Comparison of ENCODE assay signal across 19 cellular contexts in the genomic region with DNA sequence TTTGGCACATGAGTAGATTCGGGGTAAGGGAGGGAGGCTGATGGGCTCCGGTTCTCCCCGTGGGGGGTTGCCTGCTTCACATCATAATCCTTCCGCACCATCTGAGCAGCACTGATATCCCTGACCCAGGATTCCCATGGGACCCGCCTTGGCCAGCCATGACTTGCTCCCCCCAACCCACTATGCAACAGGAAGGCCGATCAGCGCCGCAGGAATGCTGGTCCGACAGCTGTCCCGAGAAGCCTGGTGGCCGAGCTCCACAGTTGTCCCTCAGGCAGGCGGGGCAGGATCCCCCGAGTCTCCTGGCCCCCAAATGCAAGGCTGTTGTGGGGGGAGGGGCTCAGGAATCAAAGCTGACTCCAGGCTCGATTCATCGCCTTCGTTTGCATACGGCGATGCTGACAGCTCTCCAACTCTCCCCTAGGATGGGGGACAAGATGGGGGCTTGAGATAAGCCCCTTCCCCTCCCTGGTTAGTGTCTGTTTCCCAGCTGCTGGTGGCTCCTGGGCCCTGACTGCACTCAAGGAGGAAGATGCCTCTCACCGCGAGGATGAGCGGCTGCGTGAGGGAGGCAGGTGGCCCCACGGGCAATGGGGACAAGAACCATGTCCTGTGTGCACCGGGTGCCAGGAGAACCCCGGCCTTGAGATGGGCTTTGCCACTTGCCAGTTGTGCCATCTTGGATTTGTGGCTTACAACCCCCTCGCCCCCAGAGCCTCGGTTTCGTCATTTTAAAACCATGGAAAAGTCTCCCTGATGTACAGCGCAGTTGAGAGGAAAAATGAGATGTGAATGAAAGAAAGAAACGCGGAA. TPM values are rescaled to one million over a fixed set of nuclear protein-coding genes. Genes with fewer than 3 reads are reported as not detected.
DNase-seq lines count a peak whose midpoint lies in the region; TF ChIP-seq lines count a peak whose summit lies in the region.
"Had no signal": no experiment of that assay in that cellular context is flagged by ENCODE, and none has a peak within 500 bp of the region (broad histone marks: within the 10 kb centered on the region; RNA-seq: fewer than 3 reads in every experiment).

No MANE protein-coding gene starts in this region.

- no peaks in the 10 kb centered on the region for H3K9me2 ChIP-seq in neural cell (ENCODE audit: insufficient read depth, low read length)

- H3K4me2 ChIP-seq in BLaER1 treated with 17β-estradiol and CSF1 and Interleukin-3, amounts not matched to agents 10 nM and 100 nM, result peak overlapping the region; percentile 79 to 97 (median 91)
- no peak overlapping the region for H3K4me2 ChIP-seq in neural cell (ENCODE audit: low read length)

- no peak for TF ChIP-seq RAD21 in neural cell (conservative IDR thresholded peaks at IDR 0.05)

- DNase-seq in NCI-H2171 treated with DMSO at 0.1 percent for 48 hours (lab: John Stamatoyannopoulos, UW), result peak; percentile 94
- DNase-seq in cerebellum (ENCODE audit: low spot score), result peak; percentile 50
- DNase-seq in cortex of kidney (lab: John Stamatoyannopoulos, UW), result no peak
- DNase-seq in NCI-H1092 (lab: John Stamatoyannopoulos, UW), result no peak
- no peak for DNase-seq in activated CD4-positive, CD25-positive, alpha-beta regulatory T cell (lab: John Stamatoyannopoulos, UW)
- no peak for DNase-seq in DMS114 treated with DMSO at 0.1 percent for 48 hours (lab: John Stamatoyannopoulos, UW; ENCODE audit: unreplicated experiment)
- DNase-seq: activated CD4-positive, alpha-beta T cell treated with anti-CD3 and anti-CD28 coated beads for 1 hour; effector CD4-positive, alpha-beta T cell; EL; esophagus squamous epithelium; GOT3; left lung; NCI-H1417; T-helper 9 cell had no signal

- no peak for TF ChIP-seq CTCF in neural cell (IDR thresholded peaks at IDR 0.05; ENCODE audit: poor library complexity, severe bottlenecking)

- peaks cover 0 to 100% (median 99%) of the 10 kb centered on the region in 11 experiments; a peak in 18 of 22 replicates for H4K20me1 ChIP-seq in BLaER1 treated with 17β-estradiol and CSF1 and Interleukin-3, amounts not matched to agents 10 nM and 100 nM
- H4K20me1 ChIP-seq in neural cell (ENCODE audit: insufficient read depth), result no peaks in the 10 kb centered on the region

- peaks cover 0 to 17% (median 0%) of the 10 kb centered on the region in 11 experiments; a peak in 4 of 22 replicates for H3K27me3 ChIP-seq in BLaER1 treated with 17β-estradiol and CSF1 and Interleukin-3, amounts not matched to agents 10 nM and 100 nM
- H3K27me3 ChIP-seq in neural cell (ENCODE audit: insufficient read depth, low read depth, low read length), result no peaks in the 10 kb centered on the region

- H3K4me3 ChIP-seq in BLaER1 treated with 17β-estradiol and CSF1 and Interleukin-3, amounts not matched to agents 10 nM and 100 nM, result peak overlapping the region in 8 of 10 experiments; percentile 9 to 55 (median 36); a peak in 15 of 20 replicates
- H3K4me3 ChIP-seq in neural cell (ENCODE audit: low read length), result no peak overlapping the region
- H3K4me3 ChIP-seq: left lung had no signal

- peak overlapping the region; percentile 1 to 68 (median 48); a peak in 16 of 22 replicates for H3K9ac ChIP-seq in BLaER1 treated with 17β-estradiol and CSF1 and Interleukin-3, amounts not matched to agents 10 nM and 100 nM
- peak overlapping the region; percentile 13 for H3K9ac ChIP-seq in neural cell (ENCODE audit: low read length)

- H3K9me3 ChIP-seq in BLaER1 treated with 17β-estradiol and CSF1 and Interleukin-3, amounts not matched to agents 10 nM and 100 nM (replicated peaks in 1 of 11), result no peaks in the 10 kb centered on the region
- H3K9me3 ChIP-seq in neural cell (ENCODE audit: low read length), result no peaks in the 10 kb centered on the region
- H3K9me3 ChIP-seq: esophagus squamous epithelium, left lung, neutrophil had no signal

- no peak for TF ChIP-seq EP300 in neural cell (conservative IDR thresholded peaks at IDR 0.05; ENCODE audit: poor library complexity, severe bottlenecking)

- peaks cover 45 to 100% (median 97%) of the 10 kb centered on the region in 10 experiments for H3K4me1 ChIP-seq in BLaER1 treated with 17β-estradiol and CSF1 and Interleukin-3, amounts not matched to agents 10 nM and 100 nM
- H3K4me1 ChIP-seq: left lung had no signal

- H3K36me3 ChIP-seq in BLaER1 treated with 17β-estradiol and CSF1 and Interleukin-3, amounts not matched to agents 10 nM and 100 nM, result peaks cover 0 to 48% (median 13%) of the 10 kb centered on the region in 11 experiments; a peak in 13 of 22 replicates
- H3K36me3 ChIP-seq in neural cell (ENCODE audit: insufficient read depth, low read length), result no peaks in the 10 kb centered on the region
- H3K36me3 ChIP-seq: esophagus squamous epithelium, left lung, neutrophil had no signal

- H3F3A ChIP-seq in neural cell (ENCODE audit: insufficient read depth, low read length, poor library complexity, severe bottlenecking), result no peaks in the 10 kb centered on the region

- H2AFZ ChIP-seq in neural cell (ENCODE audit: low read depth, low read length), result no peak overlapping the region

- H3K79me2 ChIP-seq in neural cell (replicated peaks; ENCODE audit: insufficient read depth, low read length), result peaks cover 4% of the 10 kb centered on the region

- peak overlapping the region in 8 of 11 experiments; percentile 28 to 62 (median 50); a peak in 14 of 22 replicates for H3K27ac ChIP-seq in BLaER1 treated with 17β-estradiol and CSF1 and Interleukin-3, amounts not matched to agents 10 nM and 100 nM
- peak overlapping the region; percentile 28 for H3K27ac ChIP-seq in neural cell (ENCODE audit: low read length)
- H3K27ac ChIP-seq: esophagus squamous epithelium, left lung, neutrophil had no signal

TF ChIP-seq in neural cell, 6 proteins besides CTCF, POLR2A, EP300 and RAD21:
- TF ChIP-seq SMC3 (conservative IDR thresholded peaks at IDR 0.05; ENCODE audit: poor library complexity), result no peak

RNA-seq across cellular contexts. Expression of gene DRAXIN, which starts 9.4 kb away (rescaled TPM):
- 63.6 TPM for total RNA-seq in cerebellum
- 33.5 and 35.5 TPM in 2 replicates for polyA plus RNA-seq in neural cell
- polyA minus RNA-seq in neural cell, result 69.0 and 75.7 TPM in 2 replicates
- total RNA-seq: activated T-helper 1 cell treated with anti-CD3 and anti-CD28 coated beads, Interleukin-12 subunit alpha, Interleukin-12 subunit beta, Interleukin-2, Interleukin-4 antibody, amounts not matched to agents 30 ng/mL and 10 ng/mL and 1 ng/mL, durations not matched to agents 14 hours and 24 hours and 36 hours; bronchial epithelial cell; esophagus squamous epithelium had no signal

RNA-seq across cellular contexts. Expression of gene MAD2L2, which starts 19.9 kb away (rescaled TPM):
- total RNA-seq in cerebellum, result 45.4 TPM
- polyA plus RNA-seq in neural cell, result 182 and 203 TPM in 2 replicates
- polyA minus RNA-seq in neural cell, result 88.1 and 104 TPM in 2 replicates

RNA-seq across cellular contexts. Expression of gene AGTRAP, which starts 35.1 kb away (rescaled TPM):
- total RNA-seq in cerebellum, result 7.7 TPM
- 4.4 and 5.7 TPM in 2 replicates for polyA plus RNA-seq in neural cell
- polyA minus RNA-seq in neural cell, result 2.2 and 3.4 TPM in 2 replicates

RNA-seq across cellular contexts. Expression of gene FBXO6, which starts 36.9 kb away (rescaled TPM):
- 2.6 TPM for total RNA-seq in cerebellum
- polyA plus RNA-seq in neural cell, result 0.68 and 2.3 TPM in 2 replicates
- polyA minus RNA-seq in neural cell, result 0.69 and 1.2 TPM in 2 replicates

RNA-seq across cellular contexts. Expression of gene FBXO44, which starts 46.2 kb away (rescaled TPM):
- 28.6 TPM for total RNA-seq in cerebellum
- polyA plus RNA-seq in neural cell, result 119 and 126 TPM in 2 replicates
- polyA minus RNA-seq in neural cell, result 47.3 and 56.0 TPM in 2 replicates

Comparison
In these comparisons a context has a peak if more than half of its experiments do, and no peak if none do; other contexts are left out.
1. DNase-seq: peak in NCI-H2171 treated with DMSO at 0.1 percent for 48 hours (single experiment) and cerebellum (single experiment); none in cortex of kidney (single experiment), NCI-H1092 (single experiment), activated CD4-positive, CD25-positive, alpha-beta regulatory T cell (0 of 4) and DMS114 treated with DMSO at 0.1 percent for 48 hours (single experiment).